ENCODE assay signal across 1 cellular context in the genomic region with DNA sequence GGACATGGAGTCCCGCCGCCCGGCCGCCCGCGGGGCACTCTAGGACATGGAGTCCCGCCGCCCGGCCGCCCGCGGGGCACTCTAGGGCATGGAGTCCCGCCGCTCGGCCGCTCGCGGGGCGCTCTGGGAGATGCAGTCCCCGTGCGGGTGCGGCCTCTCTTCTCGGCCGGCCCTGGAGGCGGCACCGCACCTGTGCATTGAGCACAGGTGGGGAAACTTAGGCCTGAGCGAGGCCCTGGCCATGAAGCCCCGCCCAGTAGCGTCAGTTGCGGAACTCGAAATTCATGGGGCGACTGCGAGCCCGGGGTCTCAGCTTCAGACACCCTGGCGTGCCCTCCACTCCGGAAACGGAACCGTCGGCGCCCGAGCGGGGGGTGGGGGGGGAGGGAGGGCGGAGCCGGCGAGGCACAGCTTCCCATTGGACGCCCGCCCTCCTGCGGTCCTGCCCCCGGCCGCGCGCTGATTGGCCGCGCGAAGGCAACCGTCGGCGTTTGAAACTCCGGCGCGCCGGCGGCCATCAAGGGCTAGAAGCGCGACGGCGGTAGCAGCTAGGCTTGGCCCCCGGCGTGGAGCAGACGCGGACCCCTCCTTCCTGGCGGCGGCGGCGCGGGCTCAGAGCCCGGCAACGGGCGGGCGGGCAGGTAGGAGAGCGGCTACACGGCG.
A peak's percentile ranks its signal among the peaks of the same experiment; 100 is the strongest.
TF ChIP-seq lines count a peak whose summit lies in the region.

TSS of gene TACC3 (plus strand) at position 519 of the 663 bp plus-strand sequence. CDS start 1,901 bp downstream, outside the sequence.
TSS of gene TMEM129 (minus strand) at position 321 of the 663 bp plus-strand sequence. CDS start 486 bp downstream, outside the sequence.

TF ChIP-seq in K562, 482 proteins besides CTCF, POLR2A, EP300 and RAD21 (continued from another document and continues in another):
- TF ChIP-seq, protein P1, sequence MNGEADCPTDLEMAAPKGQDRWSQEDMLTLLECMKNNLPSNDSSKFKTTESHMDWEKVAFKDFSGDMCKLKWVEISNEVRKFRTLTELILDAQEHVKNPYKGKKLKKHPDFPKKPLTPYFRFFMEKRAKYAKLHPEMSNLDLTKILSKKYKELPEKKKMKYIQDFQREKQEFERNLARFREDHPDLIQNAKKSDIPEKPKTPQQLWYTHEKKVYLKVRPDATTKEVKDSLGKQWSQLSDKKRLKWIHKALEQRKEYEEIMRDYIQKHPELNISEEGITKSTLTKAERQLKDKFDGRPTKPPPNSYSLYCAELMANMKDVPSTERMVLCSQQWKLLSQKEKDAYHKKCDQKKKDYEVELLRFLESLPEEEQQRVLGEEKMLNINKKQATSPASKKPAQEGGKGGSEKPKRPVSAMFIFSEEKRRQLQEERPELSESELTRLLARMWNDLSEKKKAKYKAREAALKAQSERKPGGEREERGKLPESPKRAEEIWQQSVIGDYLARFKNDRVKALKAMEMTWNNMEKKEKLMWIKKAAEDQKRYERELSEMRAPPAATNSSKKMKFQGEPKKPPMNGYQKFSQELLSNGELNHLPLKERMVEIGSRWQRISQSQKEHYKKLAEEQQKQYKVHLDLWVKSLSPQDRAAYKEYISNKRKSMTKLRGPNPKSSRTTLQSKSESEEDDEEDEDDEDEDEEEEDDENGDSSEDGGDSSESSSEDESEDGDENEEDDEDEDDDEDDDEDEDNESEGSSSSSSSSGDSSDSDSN (IDR thresholded peaks at IDR 0.05; ENCODE audit: borderline replicate concordance in 1 of 2, low read depth in 2 of 2, low read length in 2 of 2) = no peak
- TF ChIP-seq DMBX1 (CRISPR knock-in tag; IDR thresholded peaks at IDR 0.05; ENCODE audit: borderline replicate concordance) (no peak), ELK3 (CRISPR knock-in tag; IDR thresholded peaks at IDR 0.05) (no peak), AFF4 (CRISPR knock-in tag; IDR thresholded peaks at IDR 0.05) (no peak; the same call in 1 of the 2 replicates), TAF15 (IDR thresholded peaks at IDR 0.05; ENCODE audit: low read depth, low read length) (no peak), SNRNP70 (optimal IDR thresholded peaks at IDR 0.05; ENCODE audit: low read depth, low read length) (no peak), MAFG (tag; conservative IDR thresholded peaks at IDR 0.05) (no peak), EWSR1 (IDR thresholded peaks at IDR 0.05; ENCODE audit: borderline replicate concordance, low read depth, partially characterized antibody) (no peak), NFATC3 (IDR thresholded peaks at IDR 0.05) (no peak), TOE1 (IDR thresholded peaks at IDR 0.05; ENCODE audit: borderline replicate concordance) (no peak), TOE1 (CRISPR knock-in tag; IDR thresholded peaks at IDR 0.05; ENCODE audit: borderline replicate concordance, low read depth) (no peak), L3MBTL2 (IDR thresholded peaks at IDR 0.05) (no peak), NFE2 (IDR thresholded peaks at IDR 0.05; ENCODE audit: low read depth) (no peak), ZNF140 (CRISPR knock-in tag; IDR thresholded peaks at IDR 0.05) (no peak), MYNN (IDR thresholded peaks at IDR 0.05) (no peak), MYNN (CRISPR knock-in tag; IDR thresholded peaks at IDR 0.05) (no peak), GTF2F1 (IDR thresholded peaks at IDR 0.05; ENCODE audit: low read depth, low read length) (no peak), RBM25 (IDR thresholded peaks at IDR 0.05; ENCODE audit: low read depth, low read length, severe bottlenecking) (peak; percentile 96), SREBF2 (CRISPR knock-in tag; IDR thresholded peaks at IDR 0.05) (no peak), KDM2B (CRISPR knock-in tag; IDR thresholded peaks at IDR 0.05) (no peak), TEAD4 (IDR thresholded peaks at IDR 0.05; ENCODE audit: low read length) (no peak), TEAD4 (CRISPR knock-in tag; IDR thresholded peaks at IDR 0.05; ENCODE audit: borderline replicate concordance) (no peak), HMG20B (CRISPR knock-in tag; IDR thresholded peaks at IDR 0.05) (no peak), TAF9B (IDR thresholded peaks at IDR 0.05; ENCODE audit: partially characterized antibody) (no peak), HCFC1 (IDR thresholded peaks at IDR 0.05; ENCODE audit: low read depth, low read length) (peak; percentile 80), YY1 (IDR thresholded peaks at IDR 0.05; ENCODE audit: borderline replicate concordance in 1 of 3, control insufficient read depth in 1 of 3, extremely low read depth in 1 of 3, insufficient read depth in 3 of 3, insufficient read length in 1 of 3, insufficient replicate concordance in 2 of 3, low read depth in 1 of 3, low read length in 2 of 3) (peak in 2 of 3 experiments; percentile 85 to 90), BRD9 (IDR thresholded peaks at IDR 0.05; ENCODE audit: low read depth, partially characterized antibody) (no peak), CBX1 (IDR thresholded peaks at IDR 0.05; ENCODE audit: low read depth) (no peak), PRMT5 (CRISPR knock-in tag; IDR thresholded peaks at IDR 0.05) (no peak), PCBP1 (IDR thresholded peaks at IDR 0.05; ENCODE audit: low read depth, low read length, poor library complexity, severe bottlenecking) (no peak), CHAMP1 (IDR thresholded peaks at IDR 0.05) (no peak), ZNF311 (CRISPR knock-in tag; IDR thresholded peaks at IDR 0.05) (no peak), XRCC5 (IDR thresholded peaks at IDR 0.05; ENCODE audit: low read depth, low read length) (no peak), HIVEP1 (CRISPR knock-in tag; IDR thresholded peaks at IDR 0.05) (no peak), CTBP1 (IDR thresholded peaks at IDR 0.05; ENCODE audit: borderline replicate concordance) (peak; percentile 22; the same call in 1 of the 2 replicates), KDM4B (IDR thresholded peaks at IDR 0.05; ENCODE audit: borderline replicate concordance in 2 of 2, low read depth in 1 of 2) (peak in 1 of 2 experiments; percentile 98; a peak in 2 of 4 replicates)
- TF ChIP-seq, protein P2, sequence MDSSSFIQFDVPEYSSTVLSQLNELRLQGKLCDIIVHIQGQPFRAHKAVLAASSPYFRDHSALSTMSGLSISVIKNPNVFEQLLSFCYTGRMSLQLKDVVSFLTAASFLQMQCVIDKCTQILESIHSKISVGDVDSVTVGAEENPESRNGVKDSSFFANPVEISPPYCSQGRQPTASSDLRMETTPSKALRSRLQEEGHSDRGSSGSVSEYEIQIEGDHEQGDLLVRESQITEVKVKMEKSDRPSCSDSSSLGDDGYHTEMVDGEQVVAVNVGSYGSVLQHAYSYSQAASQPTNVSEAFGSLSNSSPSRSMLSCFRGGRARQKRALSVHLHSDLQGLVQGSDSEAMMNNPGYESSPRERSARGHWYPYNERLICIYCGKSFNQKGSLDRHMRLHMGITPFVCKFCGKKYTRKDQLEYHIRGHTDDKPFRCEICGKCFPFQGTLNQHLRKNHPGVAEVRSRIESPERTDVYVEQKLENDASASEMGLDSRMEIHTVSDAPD (CRISPR knock-in tag; IDR thresholded peaks at IDR 0.05) = no peak
- TF ChIP-seq, protein P3, sequence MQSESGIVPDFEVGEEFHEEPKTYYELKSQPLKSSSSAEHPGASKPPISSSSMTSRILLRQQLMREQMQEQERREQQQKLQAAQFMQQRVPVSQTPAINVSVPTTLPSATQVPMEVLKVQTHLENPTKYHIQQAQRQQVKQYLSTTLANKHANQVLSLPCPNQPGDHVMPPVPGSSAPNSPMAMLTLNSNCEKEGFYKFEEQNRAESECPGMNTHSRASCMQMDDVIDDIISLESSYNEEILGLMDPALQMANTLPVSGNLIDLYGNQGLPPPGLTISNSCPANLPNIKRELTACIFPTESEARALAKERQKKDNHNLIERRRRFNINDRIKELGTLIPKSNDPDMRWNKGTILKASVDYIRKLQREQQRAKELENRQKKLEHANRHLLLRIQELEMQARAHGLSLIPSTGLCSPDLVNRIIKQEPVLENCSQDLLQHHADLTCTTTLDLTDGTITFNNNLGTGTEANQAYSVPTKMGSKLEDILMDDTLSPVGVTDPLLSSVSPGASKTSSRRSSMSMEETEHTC (IDR thresholded peaks at IDR 0.05) = no peak
- TF ChIP-seq, protein P4, sequence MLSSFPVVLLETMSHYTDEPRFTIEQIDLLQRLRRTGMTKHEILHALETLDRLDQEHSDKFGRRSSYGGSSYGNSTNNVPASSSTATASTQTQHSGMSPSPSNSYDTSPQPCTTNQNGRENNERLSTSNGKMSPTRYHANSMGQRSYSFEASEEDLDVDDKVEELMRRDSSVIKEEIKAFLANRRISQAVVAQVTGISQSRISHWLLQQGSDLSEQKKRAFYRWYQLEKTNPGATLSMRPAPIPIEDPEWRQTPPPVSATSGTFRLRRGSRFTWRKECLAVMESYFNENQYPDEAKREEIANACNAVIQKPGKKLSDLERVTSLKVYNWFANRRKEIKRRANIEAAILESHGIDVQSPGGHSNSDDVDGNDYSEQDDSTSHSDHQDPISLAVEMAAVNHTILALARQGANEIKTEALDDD (IDR thresholded peaks at IDR 0.05) = no peak
- TF ChIP-seq, protein P5, sequence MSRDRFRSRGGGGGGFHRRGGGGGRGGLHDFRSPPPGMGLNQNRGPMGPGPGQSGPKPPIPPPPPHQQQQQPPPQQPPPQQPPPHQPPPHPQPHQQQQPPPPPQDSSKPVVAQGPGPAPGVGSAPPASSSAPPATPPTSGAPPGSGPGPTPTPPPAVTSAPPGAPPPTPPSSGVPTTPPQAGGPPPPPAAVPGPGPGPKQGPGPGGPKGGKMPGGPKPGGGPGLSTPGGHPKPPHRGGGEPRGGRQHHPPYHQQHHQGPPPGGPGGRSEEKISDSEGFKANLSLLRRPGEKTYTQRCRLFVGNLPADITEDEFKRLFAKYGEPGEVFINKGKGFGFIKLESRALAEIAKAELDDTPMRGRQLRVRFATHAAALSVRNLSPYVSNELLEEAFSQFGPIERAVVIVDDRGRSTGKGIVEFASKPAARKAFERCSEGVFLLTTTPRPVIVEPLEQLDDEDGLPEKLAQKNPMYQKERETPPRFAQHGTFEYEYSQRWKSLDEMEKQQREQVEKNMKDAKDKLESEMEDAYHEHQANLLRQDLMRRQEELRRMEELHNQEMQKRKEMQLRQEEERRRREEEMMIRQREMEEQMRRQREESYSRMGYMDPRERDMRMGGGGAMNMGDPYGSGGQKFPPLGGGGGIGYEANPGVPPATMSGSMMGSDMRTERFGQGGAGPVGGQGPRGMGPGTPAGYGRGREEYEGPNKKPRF (IDR thresholded peaks at IDR 0.05; ENCODE audit: low read depth, low read length) = no peak
- TF ChIP-seq, protein P6, sequence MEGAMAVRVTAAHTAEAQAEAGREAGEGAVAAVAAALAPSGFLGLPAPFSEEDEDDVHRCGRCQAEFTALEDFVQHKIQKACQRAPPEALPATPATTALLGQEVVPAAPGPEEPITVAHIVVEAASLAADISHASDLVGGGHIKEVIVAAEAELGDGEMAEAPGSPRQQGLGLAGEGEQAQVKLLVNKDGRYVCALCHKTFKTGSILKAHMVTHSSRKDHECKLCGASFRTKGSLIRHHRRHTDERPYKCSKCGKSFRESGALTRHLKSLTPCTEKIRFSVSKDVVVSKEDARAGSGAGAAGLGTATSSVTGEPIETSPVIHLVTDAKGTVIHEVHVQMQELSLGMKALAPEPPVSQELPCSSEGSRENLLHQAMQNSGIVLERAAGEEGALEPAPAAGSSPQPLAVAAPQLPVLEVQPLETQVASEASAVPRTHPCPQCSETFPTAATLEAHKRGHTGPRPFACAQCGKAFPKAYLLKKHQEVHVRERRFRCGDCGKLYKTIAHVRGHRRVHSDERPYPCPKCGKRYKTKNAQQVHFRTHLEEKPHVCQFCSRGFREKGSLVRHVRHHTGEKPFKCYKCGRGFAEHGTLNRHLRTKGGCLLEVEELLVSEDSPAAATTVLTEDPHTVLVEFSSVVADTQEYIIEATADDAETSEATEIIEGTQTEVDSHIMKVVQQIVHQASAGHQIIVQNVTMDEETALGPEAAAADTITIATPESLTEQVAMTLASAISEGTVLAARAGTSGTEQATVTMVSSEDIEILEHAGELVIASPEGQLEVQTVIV (CRISPR knock-in tag; IDR thresholded peaks at IDR 0.05; ENCODE audit: borderline replicate concordance) = no peak
